25 cellular contexts compared by ENCODE assay signal in genomic region chr12:65834146-65834935, GRCh38. TPM values are rescaled to one million over a fixed set of nuclear protein-coding genes. Genes with fewer than 3 reads are reported as not detected.
DNase-seq lines count a peak whose midpoint lies in the region; ATAC-seq and TF ChIP-seq lines count a peak whose summit lies in the region.
"Had no signal": no experiment of that assay in that cellular context is flagged by ENCODE, and none has a peak within 500 bp of the region (broad histone marks: within the 10 kb centered on the region; RNA-seq: fewer than 3 reads in every experiment).

No MANE protein-coding gene starts in this region.

- H3F3A ChIP-seq in SK-N-SH (replicated peaks; ENCODE audit: insufficient read depth), result peaks cover 93% of the 10 kb centered on the region

- H4K20me1 ChIP-seq in SK-N-SH (ENCODE audit: insufficient read depth), result peaks cover 54% of the 10 kb centered on the region
- H4K20me1 ChIP-seq: BLaER1 treated with 17β-estradiol and CSF1 and Interleukin-3, amounts not matched to agents 10 nM and 100 nM had no signal

- H3K9me2 ChIP-seq in SK-N-SH, result no peaks in the 10 kb centered on the region

- 33% methylated on average over 4 of the region's 4 CpGs for WGBS in SK-N-SH (ENCODE audit: low lambda C conversion rate)
- WGBS in gastroesophageal sphincter (ENCODE audit: low coverage in 1 of 2), 2 donors, result 70 to 100% methylated on average over 2 to 4 of the region's 4 CpGs

- no peak for DNase-seq in SK-N-SH
- no peak for DNase-seq in epithelial cell of prostate (ENCODE audit: low read depth, low spot score)
- no peak for DNase-seq in OCI-M2 (lab: John Stamatoyannopoulos, UW; ENCODE audit: unreplicated experiment)
- DNase-seq in dermis blood vessel endothelial cell, result no peak
- DNase-seq in RWPE1 (ENCODE audit: low spot score), result no peak
- DNase-seq: Calu3; CD8-positive, alpha-beta T cell; DMS153; Kasumi-1; MG63; NCI-H1417; NCI-H1694 treated with DMSO at 0.1 percent for 48 hours; NCI-H2081 treated with DMSO at 0.1 percent for 48 hours; NCI-H2171 treated with DMSO at 0.1 percent for 48 hours; NCI-H446; NCI-H526; OCI-M1; SW 1271 had no signal

- no peaks in the 10 kb centered on the region for H3K9me3 ChIP-seq in SK-N-SH
- H3K9me3 ChIP-seq in gastroesophageal sphincter, result no peaks in the 10 kb centered on the region
- H3K9me3 ChIP-seq: BLaER1 treated with 17β-estradiol and CSF1 and Interleukin-3, amounts not matched to agents 10 nM and 100 nM; HAP-1; MG63 had no signal

- TF ChIP-seq CTCF in SK-N-SH (IDR thresholded peaks at IDR 0.05) (no peak), gastroesophageal sphincter (IDR thresholded peaks at IDR 0.05) (no peak), RWPE1 (conservative IDR thresholded peaks at IDR 0.05; ENCODE audit: low read depth) (no peak)

- TF ChIP-seq POLR2A in gastroesophageal sphincter (IDR thresholded peaks at IDR 0.05), result no peak

- H3K4me3 ChIP-seq in SK-N-SH (ENCODE audit: low read depth in 2 of 2, low read length in 1 of 2), result no peak overlapping the region
- no peak overlapping the region for H3K4me3 ChIP-seq in gastroesophageal sphincter
- H3K4me3 ChIP-seq: BLaER1 treated with 17β-estradiol and CSF1 and Interleukin-3, amounts not matched to agents 10 nM and 100 nM; HAP-1; MG63 had no signal

- no peak for TF ChIP-seq RAD21 in SK-N-SH (IDR thresholded peaks at IDR 0.05; ENCODE audit: low read length)

- peaks cover 55 to 93% of the 10 kb centered on the region in 2 experiments for H3K36me3 ChIP-seq in SK-N-SH (replicated peaks in 1 of 2; ENCODE audit: control insufficient read depth in 1 of 2, insufficient read depth in 2 of 2, low read length in 1 of 2)
- H3K36me3 ChIP-seq in gastroesophageal sphincter, result no peaks in the 10 kb centered on the region
- H3K36me3 ChIP-seq: BLaER1 treated with 17β-estradiol and CSF1 and Interleukin-3, amounts not matched to agents 10 nM and 100 nM; MG63 had no signal

- H3K9ac ChIP-seq in SK-N-SH, result peak overlapping the region; percentile 42; the same call in 1 of the 2 replicates
- H3K9ac ChIP-seq: BLaER1 treated with 17β-estradiol and CSF1 and Interleukin-3, amounts not matched to agents 10 nM and 100 nM had no signal

- no peak for TF ChIP-seq EP300 in SK-N-SH (IDR thresholded peaks at IDR 0.05; ENCODE audit: borderline replicate concordance in 1 of 2, low read depth in 1 of 2, low read length in 1 of 2)
- no peak for TF ChIP-seq EP300 in gastroesophageal sphincter (IDR thresholded peaks at IDR 0.05)

- POLR2A ChIA-PET in SK-N-SH (lab: Yijun Ruan, JAX) (no interaction called here), RWPE1 (lab: Yijun Ruan, JAX; ENCODE audit: low non-redundant PET) (no interaction called here)

- H2AFZ ChIP-seq in SK-N-SH (ENCODE audit: low read depth), result no peak overlapping the region

- H3K27ac ChIP-seq in SK-N-SH (ENCODE audit: low read depth in 2 of 2, low read length in 1 of 2) (peak overlapping the region in 1 of 2 experiments; percentile 95; a peak in 3 of 4 replicates), epithelial cell of prostate (peak overlapping the region; percentile 99), gastroesophageal sphincter (no peak overlapping the region), RWPE1 (no peak overlapping the region)
- H3K27ac ChIP-seq: 22Rv1; BLaER1 treated with 17β-estradiol and CSF1 and Interleukin-3, amounts not matched to agents 10 nM and 100 nM had no signal

- H3K4me1 ChIP-seq in SK-N-SH (ENCODE audit: control insufficient read depth in 1 of 2, insufficient read depth in 2 of 2, low read depth in 1 of 2, low read length in 1 of 2) (peaks cover 0 to 64% of the 10 kb centered on the region in 2 experiments; a peak in 3 of 4 replicates), gastroesophageal sphincter (no peaks in the 10 kb centered on the region)
- H3K4me1 ChIP-seq: BLaER1 treated with 17β-estradiol and CSF1 and Interleukin-3, amounts not matched to agents 10 nM and 100 nM; HAP-1 had no signal

- peak overlapping the region; percentile 84; the same call in 1 of the 2 replicates for H3K4me2 ChIP-seq in SK-N-SH
- H3K4me2 ChIP-seq: BLaER1 treated with 17β-estradiol and CSF1 and Interleukin-3, amounts not matched to agents 10 nM and 100 nM had no signal

- H3K27me3 ChIP-seq in SK-N-SH (ENCODE audit: insufficient read depth) (no peaks in the 10 kb centered on the region), gastroesophageal sphincter (peaks cover 21% of the 10 kb centered on the region)
- H3K27me3 ChIP-seq: MG63 had no signal

- CTCF ChIA-PET in SK-N-SH (lab: Yijun Ruan, JAX) (interaction anchor here (0.7 kb wide), 1 partner anchor 222 kb away, joined by 3 read pairs; no protein-coding TSS in a partner anchor), RWPE1 (lab: Yijun Ruan, JAX) (no interaction called here)

- H3K79me2 ChIP-seq in SK-N-SH (ENCODE audit: insufficient read depth), result peaks cover 100% of the 10 kb centered on the region

- ATAC-seq in SK-N-SH treated with all-trans-retinoic acid at 6 μM for 48 hours (no peak), gastroesophageal sphincter (no peak)
- ATAC-seq: CD8-positive, alpha-beta T cell; Right ventricle myocardium inferior had no signal

TF ChIP-seq in SK-N-SH, 30 proteins besides CTCF, POLR2A, EP300 and RAD21 (continues in another document):
- TF ChIP-seq FOSL2 (IDR thresholded peaks at IDR 0.05; ENCODE audit: borderline replicate concordance, low read depth), result no peak
- TF ChIP-seq PBX3 (IDR thresholded peaks at IDR 0.05), result no peak
- no peak for TF ChIP-seq CHD2 (IDR thresholded peaks at IDR 0.05; ENCODE audit: low read length, partially characterized antibody)

TF ChIP-seq in SK-N-SH treated with all-trans-retinoic acid at 6 μM for 48 hours, 23 proteins besides CTCF, POLR2A, EP300 and RAD21 (continues in another document):
- no peak for TF ChIP-seq ESRRG (CRISPR knock-in tag; IDR thresholded peaks at IDR 0.05)
- TF ChIP-seq ZNF8 (CRISPR knock-in tag; IDR thresholded peaks at IDR 0.05), result no peak
- TF ChIP-seq CREB5 (CRISPR knock-in tag; IDR thresholded peaks at IDR 0.05; ENCODE audit: low read depth), result no peak
- TF ChIP-seq PPARA (CRISPR knock-in tag; IDR thresholded peaks at IDR 0.05; ENCODE audit: borderline replicate concordance), result no peak
- no peak for TF ChIP-seq ISL1 (CRISPR knock-in tag; IDR thresholded peaks at IDR 0.05)
- TF ChIP-seq RARB (CRISPR knock-in tag; IDR thresholded peaks at IDR 0.05), result no peak
- TF ChIP-seq TCF4 (CRISPR knock-in tag; IDR thresholded peaks at IDR 0.05; ENCODE audit: borderline replicate concordance), result no peak
- no peak for TF ChIP-seq OSR1 (CRISPR knock-in tag; IDR thresholded peaks at IDR 0.05)

TF ChIP-seq in PFSK-1, 5 proteins besides CTCF, POLR2A, EP300 and RAD21:
- peak; percentile 44; the same call in 1 of the 2 replicates for TF ChIP-seq POLR2AphosphoS5 (IDR thresholded peaks at IDR 0.05; ENCODE audit: low read depth, low read length)
- TF ChIP-seq TAF1 (IDR thresholded peaks at IDR 0.05; ENCODE audit: borderline replicate concordance, insufficient read depth, low read length), result no peak

RNA-seq across cellular contexts. Expression of gene HMGA2, which starts 10.1 kb away (rescaled TPM):
- polyA plus RNA-seq in SK-N-SH (2012; rRNA removed), result 48.0 and 57.0 TPM in 2 replicates
- 45.5 and 51.2 TPM in 2 replicates for polyA plus RNA-seq in SK-N-SH (2012; cell fraction: cytosol; rRNA removed)
- polyA plus RNA-seq in SK-N-SH (2012; cell fraction: nucleus; rRNA removed), result 98.5 and 146 TPM in 2 replicates
- polyA plus RNA-seq in PFSK-1 (2012; ENCODE audit: insufficient read length, low read depth), result 332 TPM
- total RNA-seq in gastroesophageal sphincter, result under 1 TPM; 0.02 to 0.16 (median 0.14) TPM
- 4.4 and 6.5 TPM in 2 replicates for total RNA-seq in dermis blood vessel endothelial cell
- total RNA-seq: CD8-positive, alpha-beta T cell; Right ventricle myocardium inferior had no signal
